Comparison of ENCODE assay signal across 8 cellular contexts in genomic region chr13:112588490-112589297, GRCh38. TPM values are rescaled to one million over a fixed set of nuclear protein-coding genes. Genes with fewer than 3 reads are reported as not detected.
DNase-seq lines count a peak whose midpoint lies in the region; ATAC-seq, FAIRE-seq and TF ChIP-seq lines count a peak whose summit lies in the region.

No MANE protein-coding gene starts in this region.

- TF ChIP-seq CTCF in Caco-2 (IDR thresholded peaks at IDR 0.05; ENCODE audit: insufficient read depth in 1 of 2, low read depth in 1 of 2, low read length in 1 of 2, severe bottlenecking in 1 of 2, unreplicated experiment in 1 of 2) (no peak), HepG2 (CRISPR knock-in tag; IDR thresholded peaks at IDR 0.05) (no peak), type B pancreatic cell (conservative IDR thresholded peaks at IDR 0.05) (no peak)

- H3K4me1 Mint-ChIP-seq in Caco-2 (ENCODE audit: low read depth, unreplicated experiment) (peaks cover 21% of the 10 kb centered on the region), type B pancreatic cell (ENCODE audit: unreplicated experiment) (peaks cover 16% of the 10 kb centered on the region)
- peaks cover 35% of the 10 kb centered on the region for H3K4me1 Mint-ChIP-seq in activated naive CD8-positive, alpha-beta T cell treated with anti-CD3 and anti-CD28 coated beads, Interleukin-2, amount 50 U/mL, for 24 hours

- TF ChIP-seq POLR2A in HepG2 (IDR thresholded peaks at IDR 0.05; ENCODE audit: insufficient read depth in 1 of 2, low read depth in 2 of 2, low read length in 2 of 2): no peak

- peak in 1 of 2 experiments; percentile 56 for DNase-seq in Caco-2
- no peak for DNase-seq in MG63
- no peak for DNase-seq in activated naive CD8-positive, alpha-beta T cell treated with anti-CD3 and anti-CD28 coated beads, Interleukin-2, amount 50 U/mL, for 24 hours
- DNase-seq in HepG2 (ENCODE audit: low spot score): no peak
- no peak for DNase-seq in type B pancreatic cell (ENCODE audit: extremely low spot score, unreplicated experiment)
- DNase-seq in head of caudate nucleus: no peak
- no peak for DNase-seq in NCI-H526 treated with DMSO at 0.1 percent for 48 hours (lab: John Stamatoyannopoulos, UW)
- no peak for DNase-seq in activated CD8-positive, alpha-beta memory T cell treated with anti-CD3 and anti-CD28 coated beads, Interleukin-2, amount 50 U/mL, for 4 hours

- H3K4me3 ChIP-seq in Caco-2 (ENCODE audit: low read depth, low read length) (peak overlapping the region; percentile 98), MG63 (peak overlapping the region; percentile 91), HepG2 (replicated peaks in 1 of 3; ENCODE audit: insufficient read depth in 1 of 3, low read depth in 2 of 3, low read length in 3 of 3) (peak overlapping the region; percentile 65 to 84 (median 76); a peak in 5 of 6 replicates)

- no peaks in the 10 kb centered on the region for H3K27me3 Mint-ChIP-seq in Caco-2 (ENCODE audit: insufficient read depth, unreplicated experiment)
- H3K27me3 Mint-ChIP-seq in activated naive CD8-positive, alpha-beta T cell treated with anti-CD3 and anti-CD28 coated beads, Interleukin-2, amount 50 U/mL, for 24 hours: no peaks in the 10 kb centered on the region
- no peaks in the 10 kb centered on the region for H3K27me3 Mint-ChIP-seq in type B pancreatic cell

- ATAC-seq in activated naive CD8-positive, alpha-beta T cell treated with anti-CD3 and anti-CD28 coated beads, Interleukin-2, amount 50 U/mL, for 24 hours: no peak
- no peak for ATAC-seq in HepG2

- no peaks in the 10 kb centered on the region for H3K27me3 ChIP-seq in Caco-2 (replicated peaks; ENCODE audit: control insufficient read depth, insufficient read depth, low read length)
- peaks cover under 1% of the 10 kb centered on the region; the same call in 1 of the 2 replicates for H3K27me3 ChIP-seq in MG63
- no peaks in the 10 kb centered on the region for H3K27me3 ChIP-seq in HepG2 (ENCODE audit: control insufficient read depth in 1 of 2, insufficient read depth in 2 of 2, low read length in 2 of 2)

- no peak overlapping the region for H2AFZ ChIP-seq in HepG2 (ENCODE audit: low read length)

- TF ChIP-seq EP300 in HepG2 (IDR thresholded peaks at IDR 0.05; ENCODE audit: low read depth in 2 of 2, low read length in 2 of 2) (no peak), HepG2 (CRISPR knock-in tag; IDR thresholded peaks at IDR 0.05; ENCODE audit: borderline replicate concordance) (no peak)

- FAIRE-seq in HepG2 (lab: Jason Lieb, UNC): no peak

- H4K20me1 ChIP-seq in HepG2 (ENCODE audit: insufficient read depth, low read length): no peaks in the 10 kb centered on the region

- H3K4me3 Mint-ChIP-seq in Caco-2 (ENCODE audit: unreplicated experiment): peak overlapping the region; percentile 92
- peak overlapping the region; percentile 93 for H3K4me3 Mint-ChIP-seq in activated naive CD8-positive, alpha-beta T cell treated with anti-CD3 and anti-CD28 coated beads, Interleukin-2, amount 50 U/mL, for 24 hours
- H3K4me3 Mint-ChIP-seq in type B pancreatic cell: peak overlapping the region; percentile 96

- H3K36me3 ChIP-seq in Caco-2 (ENCODE audit: control insufficient read depth, insufficient read depth, low read length) (no peaks in the 10 kb centered on the region), MG63 (peaks cover 6% of the 10 kb centered on the region; the same call in 1 of the 2 replicates), HepG2 (replicated peaks in 1 of 2; ENCODE audit: control insufficient read depth in 1 of 2, insufficient read depth in 2 of 2, low read length in 2 of 2) (peaks cover 0 to 2% of the 10 kb centered on the region in 2 experiments; a peak in 1 of 5 replicates)

- H3K9me3 Mint-ChIP-seq in Caco-2 (ENCODE audit: unreplicated experiment) (no peaks in the 10 kb centered on the region), type B pancreatic cell (no peaks in the 10 kb centered on the region)
- no peaks in the 10 kb centered on the region for H3K9me3 Mint-ChIP-seq in activated naive CD8-positive, alpha-beta T cell treated with anti-CD3 and anti-CD28 coated beads, Interleukin-2, amount 50 U/mL, for 24 hours

- H3K9ac ChIP-seq in HepG2 (ENCODE audit: insufficient read depth, low read depth, low read length): peak overlapping the region; percentile 90

- in situ Hi-C loops in HepG2 (cut with HindIII; ENCODE audit: extremely low pct_ligation_motif_present, low pct_unique_long_range_greater_than_20kb): no loop called here

- H3K9me3 ChIP-seq in Caco-2 (no peaks in the 10 kb centered on the region), MG63 (no peaks in the 10 kb centered on the region), HepG2 (ENCODE audit: low read length) (no peaks in the 10 kb centered on the region)

- CTCF ChIA-PET in Caco-2 (lab: Charles Lee): interaction anchor here (2.0 kb wide), 1 partner anchor 17 kb away, joined by 5 read pairs; no protein-coding TSS in a partner anchor
- CTCF ChIA-PET in HepG2 (lab: Yijun Ruan, JAX; ENCODE audit: low intra/inter-chr PET ratio, low total read pairs): no interaction called here

- no peak for TF ChIP-seq RAD21 in HepG2 (CRISPR knock-in tag; IDR thresholded peaks at IDR 0.05)

- H3K4me1 ChIP-seq in Caco-2 (peaks cover 15% of the 10 kb centered on the region), HepG2 (ENCODE audit: insufficient read depth, low read length) (peaks cover 30% of the 10 kb centered on the region)

- BruUV-seq in Caco-2 (replicated peaks; lab: Mats Ljungman, UMichigan): TSS peak; percentile 72
- TSS peak; percentile 76 for BruUV-seq in HepG2 (replicated peaks; lab: Mats Ljungman, UMichigan)

- H3K4me2 ChIP-seq in HepG2 (ENCODE audit: low read depth, low read length): peak overlapping the region; percentile 79

- WGBS in HepG2 (ENCODE audit: low lambda C conversion rate): 96% methylated on average over 33 of the region's 33 CpGs

- POLR2A ChIA-PET in Caco-2 (lab: Charles Lee): interaction anchor here (0.7 to 0.9 kb wide), 2 partner anchors 8 to 145 kb away, joined by 3 to 5 read pairs; no protein-coding TSS in a partner anchor
- POLR2A ChIA-PET in HepG2 (lab: Yijun Ruan, JAX): interaction anchor here (1.2 to 2.1 kb wide), 4 partner anchors 17 to 340 kb away, joined by 3 to 5 read pairs (median 3); no protein-coding TSS in a partner anchor

- H3K27ac Mint-ChIP-seq in Caco-2 (ENCODE audit: unreplicated experiment) (peak overlapping the region; percentile 96), type B pancreatic cell (peak overlapping the region; percentile 90)
- peak overlapping the region; percentile 93 for H3K27ac Mint-ChIP-seq in activated naive CD8-positive, alpha-beta T cell treated with anti-CD3 and anti-CD28 coated beads, Interleukin-2, amount 50 U/mL, for 24 hours

- peaks cover 34% of the 10 kb centered on the region for H3K79me2 ChIP-seq in HepG2 (ENCODE audit: insufficient read depth, low read length)

- peaks cover 30% of the 10 kb centered on the region for H3K36me3 Mint-ChIP-seq in Caco-2 (ENCODE audit: insufficient read depth, unreplicated experiment)
- H3K36me3 Mint-ChIP-seq in activated naive CD8-positive, alpha-beta T cell treated with anti-CD3 and anti-CD28 coated beads, Interleukin-2, amount 50 U/mL, for 24 hours (ENCODE audit: low read depth): no peaks in the 10 kb centered on the region
- H3K36me3 Mint-ChIP-seq in type B pancreatic cell: peaks cover 4% of the 10 kb centered on the region

- peak overlapping the region; percentile 99 for H3K27ac ChIP-seq in HepG2 (ENCODE audit: extremely low read length, insufficient read depth, low read length)

- intact Hi-C loops in Caco-2 (cut with micrococcal nuclease; ENCODE audit: unreplicated experiment) (loop anchor here (1.0 kb wide), 1 partner anchor 18 kb away; no protein-coding TSS in a partner anchor), HepG2 (cut with micrococcal nuclease; ENCODE audit: unreplicated experiment) (no loop called here), head of caudate nucleus (cut with DNase I) (no loop called here)

TF ChIP-seq in HepG2, 621 proteins besides CTCF, POLR2A, EP300 and RAD21 (continues in another document):
- no peak for TF ChIP-seq ZNF296 (CRISPR knock-in tag; conservative IDR thresholded peaks at IDR 0.05)
- TF ChIP-seq, protein P1, sequence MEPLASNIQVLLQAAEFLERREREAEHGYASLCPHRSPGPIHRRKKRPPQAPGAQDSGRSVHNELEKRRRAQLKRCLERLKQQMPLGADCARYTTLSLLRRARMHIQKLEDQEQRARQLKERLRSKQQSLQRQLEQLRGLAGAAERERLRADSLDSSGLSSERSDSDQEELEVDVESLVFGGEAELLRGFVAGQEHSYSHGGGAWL (CRISPR knock-in tag; IDR thresholded peaks at IDR 0.05): no peak
- no peak for TF ChIP-seq ZNF615 (CRISPR knock-in tag; IDR thresholded peaks at IDR 0.05; ENCODE audit: borderline replicate concordance)
- TF ChIP-seq HOXA7 (CRISPR knock-in tag; IDR thresholded peaks at IDR 0.05): no peak
- no peak for TF ChIP-seq ZNF232 (CRISPR knock-in tag; IDR thresholded peaks at IDR 0.05; ENCODE audit: borderline replicate concordance)
- no peak for TF ChIP-seq JARID2 (CRISPR knock-in tag; IDR thresholded peaks at IDR 0.05; ENCODE audit: insufficient replicate concordance)

RNA-seq across cellular contexts. Expression of gene TUBGCP3, which starts 0.7 kb away (rescaled TPM):
- total RNA-seq in Caco-2 (2022) (51.1 and 55.7 TPM in 2 replicates), HepG2 (2016; rRNA removed; fragmentation: Illumina TruSeq; extraction: Trizol) (15.5 and 18.4 TPM in 2 replicates), type B pancreatic cell (ENCODE audit: low replicate concordance) (23.8 and 34.0 TPM in 2 replicates)
- 8.5 and 11.0 TPM in 2 replicates for total RNA-seq in MG63 (2014; rRNA removed; shearing (Covaris generic); ENCODE audit: low replicate concordance)
- 26.3 and 26.8 TPM in 2 replicates for total RNA-seq in HepG2 (2016; cell fraction: cytosol; rRNA removed; fragmentation: Illumina TruSeq; extraction: Trizol; ENCODE audit: low read depth)
- total RNA-seq in HepG2 (2016; cell fraction: insoluble cytoplasmic fraction; rRNA removed; fragmentation: Illumina TruSeq; extraction: Trizol): 16.3 and 16.7 TPM in 2 replicates
- total RNA-seq in HepG2 (2016; cell fraction: membrane; rRNA removed; fragmentation: Illumina TruSeq; extraction: Trizol): 20.4 and 21.8 TPM in 2 replicates
- 29.7 and 32.9 TPM in 2 replicates for total RNA-seq in HepG2 (2016; cell fraction: nucleus; rRNA removed; fragmentation: Illumina TruSeq; extraction: Trizol)
- polyA plus RNA-seq in HepG2 (2011; rRNA removed): 12.6 and 13.3 TPM in 2 replicates
- polyA plus RNA-seq in HepG2 (2011; cell fraction: cytosol; rRNA removed): 13.0 and 16.2 TPM in 2 replicates
- 37.9 and 38.9 TPM in 2 replicates for polyA plus RNA-seq in HepG2 (2011; cell fraction: nucleus; rRNA removed)
- 12.7 and 13.6 TPM in 2 replicates for polyA plus RNA-seq in HepG2 (2012)
- polyA plus RNA-seq in HepG2 (2016; cell fraction: cytosol; fragmentation: Illumina TruSeq; extraction: Trizol; ENCODE audit: low read depth): 1.8 and 2.2 TPM in 2 replicates
- polyA plus RNA-seq in HepG2 (2016; cell fraction: insoluble cytoplasmic fraction; fragmentation: Illumina TruSeq; extraction: Trizol; ENCODE audit: low read depth): 17.9 and 19.3 TPM in 2 replicates
- 5.5 TPM in 2 replicates for polyA plus RNA-seq in HepG2 (2016; cell fraction: membrane; fragmentation: Illumina TruSeq; extraction: Trizol; ENCODE audit: low read depth)
- polyA plus RNA-seq in HepG2 (2016; cell fraction: nucleus; fragmentation: Illumina TruSeq; extraction: Trizol; ENCODE audit: insufficient read depth, low read depth): 27.6 and 28.8 TPM in 2 replicates
- polyA minus RNA-seq in HepG2 (2011; rRNA and poly(A)+ RNA removed; ENCODE audit: low replicate concordance): 31.5 and 65.3 TPM in 2 replicates
- 9.6 and 11.7 TPM in 2 replicates for polyA minus RNA-seq in HepG2 (2011; cell fraction: cytosol; rRNA and poly(A)+ RNA removed)
- polyA minus RNA-seq in HepG2 (2011; cell fraction: nucleus; rRNA and poly(A)+ RNA removed): 67.3 and 70.4 TPM in 2 replicates
